ENCODE assay signal across 8 cellular contexts in genomic region chr3:119579366-119580147, GRCh38. TPM values are rescaled to one million over a fixed set of nuclear protein-coding genes. Genes with fewer than 3 reads are reported as not detected.
DNase-seq lines count a peak whose midpoint lies in the region; ATAC-seq and TF ChIP-seq lines count a peak whose summit lies in the region.

Gene ADPRH, plus strand, starts transcription at chr3:119579492. Its CDS starts 2,678 bp downstream, at chr3:119582170.

- H3K9me3 Mint-ChIP-seq in activated CD8-positive, alpha-beta memory T cell treated with anti-CD3 and anti-CD28 coated beads, Interleukin-2, amount 10 ng/mL, durations not matched to agents 7 days and 5 days (ENCODE audit: low read depth): no peaks in the 10 kb centered on the region
- no peaks in the 10 kb centered on the region for H3K9me3 Mint-ChIP-seq in stimulated activated naive CD8-positive, alpha-beta T cell treated with anti-CD3 and anti-CD28 coated beads, Interleukin-15, amount 100 ng/mL, for 72 hours

- H3K27ac Mint-ChIP-seq in activated CD8-positive, alpha-beta memory T cell treated with anti-CD3 and anti-CD28 coated beads, Interleukin-2, amount 10 ng/mL, durations not matched to agents 7 days and 5 days: peak within 1 kb of the TSS; percentile 87
- H3K27ac Mint-ChIP-seq in stimulated activated naive CD8-positive, alpha-beta T cell treated with anti-CD3 and anti-CD28 coated beads, Interleukin-15, amount 100 ng/mL, for 72 hours: peak within 1 kb of the TSS; percentile 94 to 97

- no peaks in the 10 kb centered on the region for H3K9me3 ChIP-seq in mucosa of stomach (ENCODE audit: control insufficient read depth, low read length)

- peak; percentile 73 for ATAC-seq in HG02610 (IDR thresholded peaks at IDR 0.05; ENCODE audit: unreplicated experiment)
- ATAC-seq in activated CD8-positive, alpha-beta memory T cell treated with anti-CD3 and anti-CD28 coated beads, Interleukin-2, amount 10 ng/mL, durations not matched to agents 7 days and 5 days: peak; percentile 88
- ATAC-seq in stimulated activated naive CD8-positive, alpha-beta T cell treated with anti-CD3 and anti-CD28 coated beads, Interleukin-15, amount 100 ng/mL, for 72 hours: peak; percentile 90

- DNase-seq in NCI-H2171 (lab: John Stamatoyannopoulos, UW) (peak; percentile 2), NCI-H2171 treated with DMSO at 0.1 percent for 48 hours (lab: John Stamatoyannopoulos, UW) (no peak), NCI-H1105 (lab: John Stamatoyannopoulos, UW) (peak; percentile 71), erythroblast (lab: John Stamatoyannopoulos, UW) (peak; percentile 75 to 76)
- DNase-seq in activated CD8-positive, alpha-beta memory T cell treated with anti-CD3 and anti-CD28 coated beads, Interleukin-2, amount 10 ng/mL, durations not matched to agents 7 days and 5 days: peak; percentile 71
- peak; percentile 46 to 69 for DNase-seq in stimulated activated naive CD8-positive, alpha-beta T cell treated with anti-CD3 and anti-CD28 coated beads, Interleukin-15, amount 100 ng/mL, for 72 hours

- peak within 1 kb of the TSS; percentile 68 for H3K9ac ChIP-seq in mucosa of stomach (ENCODE audit: low read length)

- peaks cover 24% of the 10 kb centered on the region for H3K4me1 Mint-ChIP-seq in activated CD8-positive, alpha-beta memory T cell treated with anti-CD3 and anti-CD28 coated beads, Interleukin-2, amount 10 ng/mL, durations not matched to agents 7 days and 5 days
- H3K4me1 Mint-ChIP-seq in stimulated activated naive CD8-positive, alpha-beta T cell treated with anti-CD3 and anti-CD28 coated beads, Interleukin-15, amount 100 ng/mL, for 72 hours: peaks cover 27% of the 10 kb centered on the region

- TF ChIP-seq POLR2A in erythroblast (IDR thresholded peaks at IDR 0.05; ENCODE audit: low read length): no peak

- H3K4me3 Mint-ChIP-seq in activated CD8-positive, alpha-beta memory T cell treated with anti-CD3 and anti-CD28 coated beads, Interleukin-2, amount 10 ng/mL, durations not matched to agents 7 days and 5 days: peak within 1 kb of the TSS; percentile 83
- peak within 1 kb of the TSS; percentile 90 to 96 for H3K4me3 Mint-ChIP-seq in stimulated activated naive CD8-positive, alpha-beta T cell treated with anti-CD3 and anti-CD28 coated beads, Interleukin-15, amount 100 ng/mL, for 72 hours

- no peaks in the 10 kb centered on the region for H3K36me3 ChIP-seq in mucosa of stomach (ENCODE audit: control insufficient read depth, insufficient read depth, low read length)

- peaks cover 2% of the 10 kb centered on the region for H3K36me3 Mint-ChIP-seq in activated CD8-positive, alpha-beta memory T cell treated with anti-CD3 and anti-CD28 coated beads, Interleukin-2, amount 10 ng/mL, durations not matched to agents 7 days and 5 days

- peaks cover 9% of the 10 kb centered on the region for H3K4me1 ChIP-seq in mucosa of stomach (ENCODE audit: control insufficient read depth, insufficient read depth, low read length)

- H3K27me3 Mint-ChIP-seq in activated CD8-positive, alpha-beta memory T cell treated with anti-CD3 and anti-CD28 coated beads, Interleukin-2, amount 10 ng/mL, durations not matched to agents 7 days and 5 days: no peaks in the 10 kb centered on the region
- H3K27me3 Mint-ChIP-seq in stimulated activated naive CD8-positive, alpha-beta T cell treated with anti-CD3 and anti-CD28 coated beads, Interleukin-15, amount 100 ng/mL, for 72 hours: peaks cover 9% of the 10 kb centered on the region

- H3K4me3 ChIP-seq in mucosa of stomach (ENCODE audit: low read length): peak within 1 kb of the TSS; percentile 47

- CTCF ChIA-PET in activated CD8-positive, alpha-beta memory T cell treated with anti-CD3 and anti-CD28 coated beads, Interleukin-2, amount 10 ng/mL, durations not matched to agents 7 days and 5 days (lab: Charles Lee): interaction anchor here (0.9 to 4.0 kb wide), 6 partner anchors 10 to 339 kb away, joined by 3 to 14 read pairs (median 4); partner anchors contain the start of genes B4GALT4 and CD80

- no peaks in the 10 kb centered on the region for H3K27me3 ChIP-seq in mucosa of stomach (ENCODE audit: control insufficient read depth, insufficient read depth, low read length)

RNA-seq across cellular contexts. Expression of gene ADPRH, which starts in this region (rescaled TPM):
- 10 to 100 TPM in 1 of 2 experiments, 1 to 10 TPM in 1; 6.1 to 19.3 TPM for total RNA-seq in activated CD8-positive, alpha-beta memory T cell treated with anti-CD3 and anti-CD28 coated beads, Interleukin-2, amount 10 ng/mL, durations not matched to agents 7 days and 5 days
